In the genomic region with DNA sequence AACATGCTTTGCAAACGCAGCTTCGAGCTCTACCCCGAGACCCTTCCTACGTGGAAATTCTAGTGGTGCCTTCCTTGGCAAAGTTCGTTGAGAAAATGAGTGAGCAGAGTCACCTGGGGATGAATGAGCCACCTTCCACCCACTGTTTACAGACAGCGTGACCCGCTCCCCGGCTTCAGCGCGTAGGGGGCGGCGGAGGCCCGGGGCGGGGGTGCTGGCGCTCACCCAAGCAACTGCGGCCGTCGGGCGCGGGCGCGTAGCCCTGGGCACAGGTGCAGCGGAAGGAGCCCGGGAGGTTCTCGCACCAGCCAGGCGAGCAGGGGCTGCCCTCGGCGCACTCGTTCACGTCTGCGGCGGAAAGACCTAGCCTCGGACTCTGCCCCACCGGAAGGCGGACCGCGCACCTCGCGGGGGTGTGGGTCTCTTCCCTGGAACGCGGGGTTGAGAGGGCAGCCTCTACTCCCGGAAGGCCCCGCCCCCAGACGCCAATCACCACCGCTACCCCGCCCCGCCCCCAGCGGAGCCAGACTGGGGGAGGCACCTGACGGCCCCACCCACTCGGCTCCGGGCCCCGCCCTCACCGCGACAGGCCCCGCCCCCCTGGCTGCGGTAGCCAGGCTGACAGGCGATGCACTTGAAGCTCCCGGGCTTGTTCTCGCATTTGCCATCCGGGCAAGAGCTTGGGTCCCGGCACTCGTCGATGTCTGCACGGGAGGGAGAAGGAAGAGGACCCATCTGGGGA, we compare ENCODE assay signal across 8 cellular contexts.
DNase-seq lines count a peak whose midpoint lies in the region; ATAC-seq and TF ChIP-seq lines count a peak whose summit lies in the region.

No MANE protein-coding gene starts in this region.

- intact Hi-C loops in tibial artery (cut with DNase I; ENCODE audit: low total_unique reads), result no loop called here

- H3K4me3 ChIP-seq in epithelial cell of esophagus (ENCODE audit: low read length) (peak overlapping the region; percentile 35), neutrophil (ENCODE audit: low read depth in 1 of 2, low read length in 1 of 2) (peak overlapping the region; percentile 67 to 71), tibial artery (peak overlapping the region in 1 of 2 donors; percentile 26)

- no peak for TF ChIP-seq CTCF in epithelial cell of esophagus (IDR thresholded peaks at IDR 0.05; ENCODE audit: insufficient read depth, low read depth, low read length, missing control alignments)
- peak; percentile 30 for TF ChIP-seq CTCF in neutrophil (IDR thresholded peaks at IDR 0.05)
- TF ChIP-seq CTCF in tibial artery (IDR thresholded peaks at IDR 0.05), result no peak

- H3K27me3 ChIP-seq in neutrophil (peaks cover 47% of the 10 kb centered on the region), tibial artery (no peaks in the 10 kb centered on the region)

- no peaks in the 10 kb centered on the region for H3K9me3 ChIP-seq in neutrophil
- no peaks in the 10 kb centered on the region for H3K9me3 ChIP-seq in tibial artery

- H3K27ac ChIP-seq in neutrophil (peak overlapping the region; percentile 46), tibial artery (peak overlapping the region; percentile 32 to 48)

- peak; percentile 48 for DNase-seq in NCI-H146 (lab: John Stamatoyannopoulos, UW)
- no peak for DNase-seq in NCI-H146 treated with DMSO at 0.1 percent for 48 hours (lab: John Stamatoyannopoulos, UW; ENCODE audit: unreplicated experiment)
- DNase-seq in NCI-H69 (lab: John Stamatoyannopoulos, UW), result peak; percentile 93
- DNase-seq in activated CD8-positive, alpha-beta memory T cell treated with anti-CD3 and anti-CD28 coated beads for 24 hours, result peak; percentile 100
- peak; percentile 88 for DNase-seq in epithelial cell of esophagus (ENCODE audit: low read depth)
- peak; percentile 77 to 86 for DNase-seq in tibial artery

- peak; percentile 68 for ATAC-seq in HG03159 (IDR thresholded peaks at IDR 0.05; ENCODE audit: unreplicated experiment)

- peaks cover 17 to 19% of the 10 kb centered on the region in 2 experiments for H3K4me1 ChIP-seq in neutrophil (ENCODE audit: control insufficient read depth in 1 of 2, insufficient read depth in 1 of 2, low read depth in 1 of 2, low read length in 1 of 2)
- H3K4me1 ChIP-seq in tibial artery, result peaks cover 0 to 12% (median 6%) of the 10 kb centered on the region in 4 donors

- H3K36me3 ChIP-seq in neutrophil, result no peaks in the 10 kb centered on the region
- H3K36me3 ChIP-seq in tibial artery, result peaks cover 0 to 84% (median 36%) of the 10 kb centered on the region in 3 donors
